ENCODE assay signal across 12 cellular contexts in the genomic region with DNA sequence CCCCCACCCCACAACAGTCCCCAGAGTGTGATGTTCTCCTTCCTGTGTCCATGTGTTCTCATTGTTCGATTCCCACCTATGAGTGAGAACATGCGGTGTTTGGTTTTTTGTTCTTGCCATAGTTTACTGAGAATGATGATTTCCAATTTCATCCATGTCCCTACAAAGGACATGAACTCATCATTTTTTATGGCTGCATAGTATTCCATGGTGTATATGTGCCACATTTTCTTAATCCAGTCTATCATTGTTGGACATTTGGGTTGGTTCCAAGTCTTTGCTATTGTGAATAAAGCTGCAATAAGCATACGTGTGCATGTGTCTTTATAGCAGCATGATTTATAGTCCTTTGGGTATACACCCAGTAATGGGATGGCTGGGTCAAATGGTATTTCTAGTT. TPM values are rescaled to one million over a fixed set of nuclear protein-coding genes. Genes with fewer than 3 reads are reported as not detected.
"Had no signal": no experiment of that assay in that cellular context is flagged by ENCODE, and none has a peak within 500 bp of the region (broad histone marks: within the 10 kb centered on the region; RNA-seq: fewer than 3 reads in every experiment).

No MANE protein-coding gene starts in this region.

RNA-seq across cellular contexts. Expression of gene TEX38, which starts 20.5 kb away (rescaled TPM):
- total RNA-seq: stomach, subcutaneous adipose tissue, suprapubic skin, temporal lobe, thoracic aorta, tibial nerve, transverse colon, upper lobe of left lung, upper lobe of right lung, urinary bladder, uterus, vagina had no signal
- polyA plus RNA-seq: stomach, urinary bladder had no signal
